In genomic region chr20:48489656-48490055, GRCh38 we compare ENCODE assay signal across 1 cellular context.
A peak's percentile ranks its signal among the peaks of the same experiment; 100 is the strongest.
TF ChIP-seq lines count a peak whose summit lies in the region.

No MANE protein-coding gene starts in this region.

TF ChIP-seq in SK-N-SH, 30 proteins besides CTCF, POLR2A, EP300 and RAD21 (continued from another document):
- TF ChIP-seq SIN3A (IDR thresholded peaks at IDR 0.05; ENCODE audit: borderline replicate concordance, low read depth, low read length) (no peak), NFIC (IDR thresholded peaks at IDR 0.05; ENCODE audit: borderline replicate concordance) (no peak), MAX (IDR thresholded peaks at IDR 0.05; ENCODE audit: low read depth) (no peak), GATA2 (CRISPR knock-in tag; IDR thresholded peaks at IDR 0.05) (peak; percentile 68), SMC3 (IDR thresholded peaks at IDR 0.05; ENCODE audit: low read depth, low read length) (peak; percentile 17; the same call in 1 of the 2 replicates), FOXJ3 (CRISPR knock-in tag; IDR thresholded peaks at IDR 0.05) (0 out of 2 replicates have a peak, but pooled peaks have one; percentile 63), CHD2 (IDR thresholded peaks at IDR 0.05; ENCODE audit: low read length, partially characterized antibody) (peak; percentile 43), ELF1 (IDR thresholded peaks at IDR 0.05) (no peak), REST (IDR thresholded peaks at IDR 0.05; ENCODE audit: low read depth, low read length) (no peak), TEAD4 (IDR thresholded peaks at IDR 0.05; ENCODE audit: borderline replicate concordance, insufficient read depth) (no peak)
